Comparison of ENCODE assay signal across 15 cellular contexts in the genomic region with DNA sequence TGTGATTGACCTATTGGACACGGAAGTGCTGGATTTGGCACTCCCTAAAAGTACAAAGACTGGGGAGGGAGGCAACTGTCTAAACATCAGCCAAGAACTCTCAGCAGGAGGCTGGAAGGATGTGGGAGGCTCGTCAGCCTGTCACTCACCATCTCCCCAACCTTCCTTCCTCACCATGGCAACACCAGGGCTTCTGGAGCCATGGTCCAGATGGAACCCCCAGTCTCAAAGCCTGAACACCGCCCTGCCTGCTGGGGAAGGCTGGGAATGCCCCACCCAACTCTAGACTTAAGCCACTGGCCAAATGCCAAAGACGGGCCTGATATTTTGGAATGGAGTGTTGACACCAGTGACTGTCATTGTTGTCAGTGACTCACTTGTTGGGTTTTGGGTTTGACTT. TPM values are rescaled to one million over a fixed set of nuclear protein-coding genes. Genes with fewer than 3 reads are reported as not detected.
A peak's percentile ranks its signal among the peaks of the same experiment; 100 is the strongest.
DNase-seq lines count a peak whose midpoint lies in the region; ATAC-seq and TF ChIP-seq lines count a peak whose summit lies in the region.
"Had no signal": no experiment of that assay in that cellular context is flagged by ENCODE, and none has a peak within 500 bp of the region (broad histone marks: within the 10 kb centered on the region; RNA-seq: fewer than 3 reads in every experiment).

No MANE protein-coding gene starts in this region.

- no peak overlapping the region for H3K27ac ChIP-seq in endodermal cell (ENCODE audit: low read depth, low read length)
- H3K27ac ChIP-seq: prostate gland had no signal

- 88 to 93% methylated on average over 2 to 4 of the region's 4 CpGs for WGBS in endodermal cell (ENCODE audit: insufficient coverage in 1 of 2, insufficient read length in 1 of 2), 2 experiments

- DNase-seq in GM03348 (ENCODE audit: low spot score) (peak; percentile 12), MG63 (peak; percentile 59), endodermal cell (peak; percentile 9), osteocyte (ENCODE audit: extremely low spot score, unreplicated experiment) (no peak), NCI-H2227 treated with DMSO at 0.1 percent for 48 hours (lab: John Stamatoyannopoulos, UW) (no peak), D341Med (ENCODE audit: low spot score) (no peak)
- DNase-seq: activated CD8-positive, alpha-beta T cell treated with anti-CD3 and anti-CD28 coated beads, Interleukin-2, amount 10 ng/mL, durations not matched to agents 7 days and 5 days; activated naive CD4-positive, alpha-beta T cell treated with Interleukin-2 at 50 U/mL for 16 hours; effector memory CD8-positive, alpha-beta T cell; NCI-H1092 treated with DMSO at 0.1 percent for 48 hours; NCI-H774; stimulated activated CD4-positive, alpha-beta T cell treated with anti-CD3 and anti-CD28 coated beads, Interleukin-4, amount 100 ng/mL, for 1 hour had no signal

- H3K4me1 Mint-ChIP-seq in endodermal cell (peaks cover 1% of the 10 kb centered on the region), osteocyte (ENCODE audit: unreplicated experiment) (peaks cover 34% of the 10 kb centered on the region)
- H3K4me1 Mint-ChIP-seq: brain had no signal

- no peaks in the 10 kb centered on the region for H3K4me1 ChIP-seq in endodermal cell (ENCODE audit: control insufficient read depth, insufficient read depth, low read length)
- H3K4me1 ChIP-seq: prostate gland had no signal

- no peak for TF ChIP-seq CTCF in endodermal cell (conservative IDR thresholded peaks at IDR 0.05)
- no peak for TF ChIP-seq CTCF in osteocyte (IDR thresholded peaks at IDR 0.05)

- peaks cover 7% of the 10 kb centered on the region for H3K9me3 Mint-ChIP-seq in endodermal cell
- no peaks in the 10 kb centered on the region for H3K9me3 Mint-ChIP-seq in osteocyte (ENCODE audit: unreplicated experiment)
- H3K9me3 Mint-ChIP-seq: brain; effector memory CD8-positive, alpha-beta T cell had no signal

- ATAC-seq in HG03565 (IDR thresholded peaks at IDR 0.05; ENCODE audit: unreplicated experiment): no peak
- ATAC-seq: activated CD8-positive, alpha-beta T cell treated with anti-CD3 and anti-CD28 coated beads, Interleukin-2, amount 10 ng/mL, durations not matched to agents 7 days and 5 days; effector memory CD8-positive, alpha-beta T cell had no signal

- H3K4me3 ChIP-seq in MG63: no peak overlapping the region
- no peak overlapping the region for H3K4me3 ChIP-seq in endodermal cell (ENCODE audit: low read length)
- H3K4me3 ChIP-seq: prostate gland had no signal

- H3K27me3 ChIP-seq in MG63 (no peaks in the 10 kb centered on the region), endodermal cell (ENCODE audit: control insufficient read depth, insufficient read depth, low read length, poor library complexity, severe bottlenecking) (no peaks in the 10 kb centered on the region)

- H3K27ac Mint-ChIP-seq in endodermal cell: no peak overlapping the region
- H3K27ac Mint-ChIP-seq in osteocyte (ENCODE audit: unreplicated experiment): peak overlapping the region; percentile 57
- H3K27ac Mint-ChIP-seq: activated CD8-positive, alpha-beta T cell treated with anti-CD3 and anti-CD28 coated beads, Interleukin-2, amount 10 ng/mL, durations not matched to agents 7 days and 5 days; effector memory CD8-positive, alpha-beta T cell had no signal

- no peak overlapping the region for H3K9ac ChIP-seq in endodermal cell (ENCODE audit: extremely low read depth, low read length, poor library complexity, severe bottlenecking)

- H3K4me3 Mint-ChIP-seq in endodermal cell (no peak overlapping the region), osteocyte (ENCODE audit: unreplicated experiment) (no peak overlapping the region)
- H3K4me3 Mint-ChIP-seq: activated CD8-positive, alpha-beta T cell treated with anti-CD3 and anti-CD28 coated beads, Interleukin-2, amount 10 ng/mL, durations not matched to agents 7 days and 5 days; brain; effector memory CD8-positive, alpha-beta T cell had no signal

- H3K36me3 ChIP-seq in MG63 (no peaks in the 10 kb centered on the region), endodermal cell (ENCODE audit: control insufficient read depth, insufficient read depth, low read length) (no peaks in the 10 kb centered on the region)
- H3K36me3 ChIP-seq: prostate gland had no signal

- H3K9me3 ChIP-seq in MG63 (no peaks in the 10 kb centered on the region), endodermal cell (ENCODE audit: control insufficient read depth, low read length) (no peaks in the 10 kb centered on the region)
- H3K9me3 ChIP-seq: prostate gland had no signal

- H3K27me3 Mint-ChIP-seq in endodermal cell (ENCODE audit: insufficient read depth) (peaks cover 2% of the 10 kb centered on the region), osteocyte (ENCODE audit: unreplicated experiment) (peaks cover 10% of the 10 kb centered on the region)
- H3K27me3 Mint-ChIP-seq: brain had no signal

- H3K36me3 Mint-ChIP-seq in endodermal cell (ENCODE audit: low read depth): no peaks in the 10 kb centered on the region
- no peaks in the 10 kb centered on the region for H3K36me3 Mint-ChIP-seq in osteocyte (ENCODE audit: unreplicated experiment)

RNA-seq across cellular contexts. Expression of a gene that starts 55.3 kb away (rescaled TPM):
- total RNA-seq in MG63 (2014; rRNA removed; shearing (Covaris generic); ENCODE audit: low replicate concordance): 3.8 and 8.6 TPM in 2 replicates
- 1 to 10 TPM; 2.2 to 8.0 TPM for total RNA-seq in endodermal cell
- 22.3 TPM for polyA plus RNA-seq in endodermal cell (2013, experiment 1 of 2)
- polyA plus RNA-seq in endodermal cell (2013, experiment 2 of 2): 17.7 TPM
- total RNA-seq in osteocyte: 2.6 and 3.1 TPM in 2 replicates
- total RNA-seq: activated CD8-positive, alpha-beta T cell treated with anti-CD3 and anti-CD28 coated beads, Interleukin-2, amount 10 ng/mL, durations not matched to agents 7 days and 5 days had no signal

Comparison
In these comparisons a context has a peak if more than half of its experiments do, and no peak if none do; other contexts are left out.
1. DNase-seq: peak in GM03348 (single experiment), MG63 (single experiment) and endodermal cell (single experiment); none in osteocyte (single experiment), NCI-H2227 treated with DMSO at 0.1 percent for 48 hours (single experiment) and D341Med (single experiment).